Comparison of ENCODE assay signal across 9 cellular contexts in genomic region chr4:89469930-89470375, GRCh38.
DNase-seq lines count a peak whose midpoint lies in the region; ATAC-seq and TF ChIP-seq lines count a peak whose summit lies in the region.
"Had no signal": no experiment of that assay in that cellular context is flagged by ENCODE, and none has a peak within 500 bp of the region (broad histone marks: within the 10 kb centered on the region; RNA-seq: fewer than 3 reads in every experiment).

No MANE protein-coding gene starts in this region.

- no peaks in the 10 kb centered on the region for H4K20me1 ChIP-seq in H9 (ENCODE audit: control insufficient read depth, insufficient read depth, insufficient read length)

- no peak overlapping the region for H3K27ac ChIP-seq in lower lobe of right lung
- no peak overlapping the region for H3K27ac ChIP-seq in aorta (ENCODE audit: low read depth in 1 of 2, low read length in 2 of 2)
- no peak overlapping the region for H3K27ac ChIP-seq in H9 (ENCODE audit: insufficient read length, low read depth, low read length)
- H3K27ac ChIP-seq: neutrophil had no signal

- H3K79me1 ChIP-seq in H9 (ENCODE audit: insufficient read depth, low read depth, low read length, poor library complexity, severe bottlenecking), result no peaks in the 10 kb centered on the region

- H2BK20ac ChIP-seq in H9 (ENCODE audit: low read depth, low read length, poor library complexity, severe bottlenecking), result no peak overlapping the region

- peak overlapping the region; percentile 53 for H3K4me3 Mint-ChIP-seq in activated naive CD8-positive, alpha-beta T cell treated with anti-CD3 and anti-CD28 coated beads, Interleukin-2, amount 50 U/mL, for 24 hours
- H3K4me3 Mint-ChIP-seq in H9, result no peak overlapping the region

- WGBS in aorta, 2 donors, result 4 to 7% methylated on average over 5 of the region's 5 CpGs
- no CpG with 5 or more reads among the region's 5 CpGs for WGBS in H9 (ENCODE audit: extremely low coverage, insufficient read length, low lambda C conversion rate)

- no peak overlapping the region for H4K8ac ChIP-seq in H9 (replicated peaks; ENCODE audit: insufficient read length, low read depth, low read length)

- no peaks in the 10 kb centered on the region for H3K36me3 Mint-ChIP-seq in activated naive CD8-positive, alpha-beta T cell treated with anti-CD3 and anti-CD28 coated beads, Interleukin-2, amount 50 U/mL, for 24 hours (ENCODE audit: low read depth)
- H3K36me3 Mint-ChIP-seq in H9 (ENCODE audit: insufficient read depth in 1 of 3, low read depth in 3 of 3), result no peaks in the 10 kb centered on the region

- H2BK120ac ChIP-seq in H9 (ENCODE audit: low read depth, low read length, poor library complexity, severe bottlenecking), result no peak overlapping the region

- H3K4me1 ChIP-seq in lower lobe of right lung (no peaks in the 10 kb centered on the region), aorta (ENCODE audit: control insufficient read depth in 1 of 2, insufficient read depth in 2 of 2, low read length in 2 of 2) (no peaks in the 10 kb centered on the region), H9 (ENCODE audit: insufficient read depth, low read length) (no peaks in the 10 kb centered on the region)

- H2BK12ac ChIP-seq in H9 (ENCODE audit: insufficient read length, low read depth, low read length), result no peak overlapping the region

- no peak overlapping the region for H2BK5ac ChIP-seq in H9 (ENCODE audit: insufficient read length, low read length)

- no peak overlapping the region for H3K14ac ChIP-seq in H9 (ENCODE audit: insufficient read depth, low read length)

- intact Hi-C loops in lower lobe of right lung (cut with DNase I) (no loop called here), aorta (cut with DNase I) (no loop called here)

- H4K91ac ChIP-seq in H9 (ENCODE audit: insufficient read length, low read depth, low read length), result no peak overlapping the region

- no peak overlapping the region for H3T11ph ChIP-seq in H9 (ENCODE audit: low read length)

- H3K4me2 ChIP-seq in H9 (ENCODE audit: insufficient read depth, insufficient read length, low read length), result no peak overlapping the region

- no peak overlapping the region for H2AFZ ChIP-seq in H9 (ENCODE audit: low read length)

- H3K79me2 ChIP-seq in H9 (ENCODE audit: insufficient read depth, low read length), result no peaks in the 10 kb centered on the region

- no peaks in the 10 kb centered on the region for H3K36me3 ChIP-seq in lower lobe of right lung
- no peaks in the 10 kb centered on the region for H3K36me3 ChIP-seq in aorta (ENCODE audit: control insufficient read depth in 1 of 2, insufficient read depth in 2 of 2, low read length in 1 of 2)
- H3K36me3 ChIP-seq: neutrophil had no signal

- TF ChIP-seq CTCF in lower lobe of right lung (IDR thresholded peaks at IDR 0.05) (no peak), GM13976 (IDR thresholded peaks at IDR 0.05; ENCODE audit: borderline replicate concordance, control extremely low read depth, extremely low read depth, insufficient read depth, missing control alignments) (no peak), H9 (conservative IDR thresholded peaks at IDR 0.05) (no peak)

- no peak overlapping the region for H2AK5ac ChIP-seq in H9 (ENCODE audit: insufficient read length, low read length)

- H4K5ac ChIP-seq in H9 (ENCODE audit: insufficient read length, low read depth, low read length), result no peak overlapping the region

- H3K9me3 ChIP-seq in lower lobe of right lung, result no peaks in the 10 kb centered on the region
- no peaks in the 10 kb centered on the region for H3K9me3 ChIP-seq in aorta (ENCODE audit: control insufficient read depth, low read length)
- no peaks in the 10 kb centered on the region for H3K9me3 ChIP-seq in H9 (ENCODE audit: control insufficient read depth, low read depth, low read length)
- H3K9me3 ChIP-seq: neutrophil had no signal

- DNase-seq in GM04503 (ENCODE audit: low read depth), result peak; percentile 22
- DNase-seq in Kasumi-1 (lab: John Stamatoyannopoulos, UW), result peak; percentile 94 to 95
- no peak for DNase-seq in activated naive CD8-positive, alpha-beta T cell treated with anti-CD3 and anti-CD28 coated beads, Interleukin-2, amount 50 U/mL, for 24 hours
- no peak for DNase-seq in lower lobe of right lung
- DNase-seq in GM13976 (ENCODE audit: low spot score), result no peak
- DNase-seq in aorta, result no peak
- no peak for DNase-seq in H9

- in situ Hi-C loops in GM13976 (cut with MboI; ENCODE audit: low sequenced_read_pairs, unreplicated experiment), result no loop called here

- H3K9me3 Mint-ChIP-seq in activated naive CD8-positive, alpha-beta T cell treated with anti-CD3 and anti-CD28 coated beads, Interleukin-2, amount 50 U/mL, for 24 hours, result no peaks in the 10 kb centered on the region
- H3K9me3 Mint-ChIP-seq in H9, result no peaks in the 10 kb centered on the region

- peak overlapping the region; percentile 81 for H3K27ac Mint-ChIP-seq in activated naive CD8-positive, alpha-beta T cell treated with anti-CD3 and anti-CD28 coated beads, Interleukin-2, amount 50 U/mL, for 24 hours
- no peak overlapping the region for H3K27ac Mint-ChIP-seq in H9

- ATAC-seq in GM21723 (IDR thresholded peaks at IDR 0.05; ENCODE audit: unreplicated experiment), result peak; percentile 95
- peak; percentile 93 for ATAC-seq in activated naive CD8-positive, alpha-beta T cell treated with anti-CD3 and anti-CD28 coated beads, Interleukin-2, amount 50 U/mL, for 24 hours
- peak; percentile 73 to 75 for ATAC-seq in lower lobe of right lung
- no peak for ATAC-seq in aorta (ENCODE audit: low FRiP score)

- H3K27me3 ChIP-seq in lower lobe of right lung (ENCODE audit: low read depth) (no peaks in the 10 kb centered on the region), aorta (ENCODE audit: control insufficient read depth in 1 of 2, insufficient read depth in 2 of 2, low read length in 1 of 2) (no peaks in the 10 kb centered on the region), H9 (ENCODE audit: insufficient read depth, low read length) (no peaks in the 10 kb centered on the region)
- H3K27me3 ChIP-seq: neutrophil had no signal

- H3K23me2 ChIP-seq in H9 (ENCODE audit: insufficient read length, low read depth, low read length, poor library complexity, severe bottlenecking), result no peaks in the 10 kb centered on the region

- H3K9ac ChIP-seq in H9 (ENCODE audit: extremely low read depth, insufficient read length, low read length), result no peak overlapping the region

- H3K56ac ChIP-seq in H9 (ENCODE audit: insufficient read length, low read depth, low read length), result no peak overlapping the region

- H3K4me3 ChIP-seq in lower lobe of right lung, result no peak overlapping the region
- H3K4me3 ChIP-seq in aorta (ENCODE audit: low read length in 2 of 2), result peak overlapping the region in 1 of 2 donors; percentile 41

- peaks cover 24% of the 10 kb centered on the region for H3K4me1 Mint-ChIP-seq in activated naive CD8-positive, alpha-beta T cell treated with anti-CD3 and anti-CD28 coated beads, Interleukin-2, amount 50 U/mL, for 24 hours
- H3K4me1 Mint-ChIP-seq in H9, result no peaks in the 10 kb centered on the region

- no peak overlapping the region for H3K18ac ChIP-seq in H9 (ENCODE audit: insufficient read length, low read depth, low read length)

- no peak overlapping the region for H2BK15ac ChIP-seq in H9 (ENCODE audit: low read depth, low read length)

- H3K23ac ChIP-seq in H9 (ENCODE audit: insufficient read length, low read depth, low read length), result no peak overlapping the region

- no peaks in the 10 kb centered on the region for H3K27me3 Mint-ChIP-seq in activated naive CD8-positive, alpha-beta T cell treated with anti-CD3 and anti-CD28 coated beads, Interleukin-2, amount 50 U/mL, for 24 hours
- H3K27me3 Mint-ChIP-seq in H9 (ENCODE audit: low read depth), result no peaks in the 10 kb centered on the region

- no peak overlapping the region for H3K4ac ChIP-seq in H9 (ENCODE audit: low read depth, low read length)

Comparison
In these comparisons a context has a peak if more than half of its experiments do, and no peak if none do; other contexts are left out.
1. DNase-seq: peak in GM04503 (single experiment) and Kasumi-1 (2 of 2); none in activated naive CD8-positive, alpha-beta T cell treated with anti-CD3 and anti-CD28 coated beads, Interleukin-2, amount 50 U/mL, for 24 hours (single experiment), lower lobe of right lung (single experiment), GM13976 (single experiment), aorta (0 of 2) and H9 (single experiment).